ENCODE assay signal across 19 cellular contexts in genomic region chr20:59567585-59568508, GRCh38. TPM values are rescaled to one million over a fixed set of nuclear protein-coding genes. Genes with fewer than 3 reads are reported as not detected.
"Had no signal": no experiment of that assay in that cellular context is flagged by ENCODE, and none has a peak within 500 bp of the region (broad histone marks: within the 10 kb centered on the region; RNA-seq: fewer than 3 reads in every experiment).

No MANE protein-coding gene starts in this region.

- H3K27ac ChIP-seq: heart left ventricle, uterus had no signal

- H3K9me3 ChIP-seq: heart left ventricle, uterus had no signal

- H3K4me1 ChIP-seq: uterus had no signal

- FAIRE-seq: endometrium, frontal cortex had no signal

- H3K4me3 ChIP-seq: heart left ventricle, uterus had no signal

- H3K27me3 ChIP-seq: uterus had no signal

- ATAC-seq: esophagus mucosa; heart left ventricle; naive thymus-derived CD4-positive, alpha-beta T cell; sciatic nerve had no signal

- H3K36me3 ChIP-seq: heart left ventricle, uterus had no signal

- DNase-seq: effector memory CD4-positive, alpha-beta T cell; heart left ventricle; hippocampal formation; kidney glomerular epithelial cell; mesendoderm; naive thymus-derived CD4-positive, alpha-beta T cell; nephron progenitor cell; stimulated activated CD4-positive, alpha-beta T cell treated with anti-CD3 and anti-CD28 coated beads, Interleukin-2, amount 100 ng/mL, for 24 hours; stimulated activated CD4-positive, alpha-beta T cell treated with anti-CD3 and anti-CD28 coated beads, Interleukin-4, amount 100 ng/mL, for 4 hours; stimulated activated naive CD4-positive, alpha-beta T cell treated with Interleukin-2 at 50 U/mL for 16 hours; uterus had no signal

RNA-seq across cellular contexts. Expression of gene PHACTR3, which starts 36.5 kb away (rescaled TPM):
- total RNA-seq: esophagus mucosa, fibroblast of lung, glomerular endothelial cell, osteocyte, pulmonary artery endothelial cell, sciatic nerve had no signal
- polyA plus RNA-seq: fibroblast of lung; naive thymus-derived CD4-positive, alpha-beta T cell had no signal
